In genomic region chr5:55226027-55226933, GRCh38 we compare ENCODE assay signal across 1 cellular context.
TF ChIP-seq lines count a peak whose summit lies in the region.

No MANE protein-coding gene starts in this region.

TF ChIP-seq in HepG2, 621 proteins besides CTCF, POLR2A, EP300 and RAD21 (continued from another document and continues in another):
- TF ChIP-seq UBTF (CRISPR knock-in tag; IDR thresholded peaks at IDR 0.05) = no peak; the same call in 1 of the 2 replicates
- TF ChIP-seq ZBTB39 (CRISPR knock-in tag; IDR thresholded peaks at IDR 0.05) = peak; percentile 84; the same call in 1 of the 2 replicates
- TF ChIP-seq RFX1 (IDR thresholded peaks at IDR 0.05) = no peak
- TF ChIP-seq DPF2 (CRISPR knock-in tag; IDR thresholded peaks at IDR 0.05; ENCODE audit: borderline replicate concordance, low read depth) = no peak
- TF ChIP-seq THAP7 (CRISPR knock-in tag; IDR thresholded peaks at IDR 0.05) = no peak
- no peak; the same call in 1 of the 2 replicates for TF ChIP-seq ZNF333 (CRISPR knock-in tag; IDR thresholded peaks at IDR 0.05; ENCODE audit: borderline replicate concordance)
- no peak for TF ChIP-seq ZNF614 (CRISPR knock-in tag; IDR thresholded peaks at IDR 0.05; ENCODE audit: borderline replicate concordance)
- no peak for TF ChIP-seq ZNF543 (CRISPR knock-in tag; IDR thresholded peaks at IDR 0.05)
- TF ChIP-seq POGK (CRISPR knock-in tag; conservative IDR thresholded peaks at IDR 0.05) = 0 out of 2 replicates have a peak, but pooled peaks have one; percentile 5
- no peak for TF ChIP-seq MAFK (conservative IDR thresholded peaks at IDR 0.05 in 1 of 2, IDR thresholded peaks at IDR 0.05 in 1 of 2; ENCODE audit: low read length in 2 of 2)
- TF ChIP-seq ARNTL (CRISPR knock-in tag; IDR thresholded peaks at IDR 0.05) = no peak
- TF ChIP-seq TP53 (CRISPR knock-in tag; conservative IDR thresholded peaks at IDR 0.05) = no peak
- TF ChIP-seq CEBPG (CRISPR knock-in tag; IDR thresholded peaks at IDR 0.05) = no peak
- TF ChIP-seq GABPA (IDR thresholded peaks at IDR 0.05; ENCODE audit: low read depth, low read length) = no peak
- no peak for TF ChIP-seq GABPA (CRISPR knock-in tag; IDR thresholded peaks at IDR 0.05; ENCODE audit: low read depth)
- TF ChIP-seq ZNF138 (CRISPR knock-in tag; IDR thresholded peaks at IDR 0.05; ENCODE audit: low read depth) = no peak
- no peak for TF ChIP-seq ZFP62 (CRISPR knock-in tag; IDR thresholded peaks at IDR 0.05)
- no peak for TF ChIP-seq MLLT10 (CRISPR knock-in tag; IDR thresholded peaks at IDR 0.05)
- no peak for TF ChIP-seq GZF1 (CRISPR knock-in tag; IDR thresholded peaks at IDR 0.05)
- TF ChIP-seq ZMYM3 (CRISPR knock-in tag; IDR thresholded peaks at IDR 0.05) = 0 out of 2 replicates have a peak, but pooled peaks have one; percentile 30
- no peak for TF ChIP-seq SETDB1 (CRISPR knock-in tag; IDR thresholded peaks at IDR 0.05; ENCODE audit: borderline replicate concordance)
- TF ChIP-seq MXI1 (IDR thresholded peaks at IDR 0.05; ENCODE audit: borderline replicate concordance, low read depth, low read length) = no peak
- TF ChIP-seq SNAI1 (CRISPR knock-in tag; IDR thresholded peaks at IDR 0.05; ENCODE audit: borderline replicate concordance) = no peak
- no peak for TF ChIP-seq SNAPC4 (CRISPR knock-in tag; IDR thresholded peaks at IDR 0.05)
- TF ChIP-seq ZNF660 (CRISPR knock-in tag; IDR thresholded peaks at IDR 0.05; ENCODE audit: borderline replicate concordance, low read depth) = no peak
- no peak for TF ChIP-seq KLF16 (CRISPR knock-in tag; IDR thresholded peaks at IDR 0.05)
- TF ChIP-seq ZNF761 (CRISPR knock-in tag; conservative IDR thresholded peaks at IDR 0.05) = no peak
- TF ChIP-seq SMAD1 (CRISPR knock-in tag; IDR thresholded peaks at IDR 0.05; ENCODE audit: borderline replicate concordance, low read depth) = no peak
- TF ChIP-seq ZNF276 (CRISPR knock-in tag; IDR thresholded peaks at IDR 0.05; ENCODE audit: low read depth) = no peak
- no peak for TF ChIP-seq CBX1 (IDR thresholded peaks at IDR 0.05; ENCODE audit: low read depth)
- TF ChIP-seq GABPB1 (CRISPR knock-in tag; IDR thresholded peaks at IDR 0.05) = 0 out of 2 replicates have a peak, but pooled peaks have one; percentile 42
- no peak for TF ChIP-seq HOMEZ (CRISPR knock-in tag; IDR thresholded peaks at IDR 0.05; ENCODE audit: low read depth)
- TF ChIP-seq XRCC5 (optimal IDR thresholded peaks at IDR 0.05; ENCODE audit: low read length) = peak; percentile 59
- no peak for TF ChIP-seq ELF3 (CRISPR knock-in tag; IDR thresholded peaks at IDR 0.05)
- TF ChIP-seq ISL2 (CRISPR knock-in tag; IDR thresholded peaks at IDR 0.05) = no peak
- TF ChIP-seq ZNF362 (CRISPR knock-in tag; IDR thresholded peaks at IDR 0.05; ENCODE audit: borderline replicate concordance) = no peak
- TF ChIP-seq XBP1 (CRISPR knock-in tag; IDR thresholded peaks at IDR 0.05) = no peak
- TF ChIP-seq BCLAF1 (IDR thresholded peaks at IDR 0.05) = no peak
- TF ChIP-seq TBL1XR1 (IDR thresholded peaks at IDR 0.05; ENCODE audit: borderline replicate concordance, low read length, partially characterized antibody) = no peak
- TF ChIP-seq ZSCAN20 (CRISPR knock-in tag; IDR thresholded peaks at IDR 0.05; ENCODE audit: borderline replicate concordance) = no peak
- TF ChIP-seq MZF1 (CRISPR knock-in tag; IDR thresholded peaks at IDR 0.05; ENCODE audit: borderline replicate concordance) = no peak
- TF ChIP-seq ZNF441 (CRISPR knock-in tag; IDR thresholded peaks at IDR 0.05; ENCODE audit: borderline replicate concordance) = no peak
